ENCODE assay signal across 1 cellular context in the genomic region with DNA sequence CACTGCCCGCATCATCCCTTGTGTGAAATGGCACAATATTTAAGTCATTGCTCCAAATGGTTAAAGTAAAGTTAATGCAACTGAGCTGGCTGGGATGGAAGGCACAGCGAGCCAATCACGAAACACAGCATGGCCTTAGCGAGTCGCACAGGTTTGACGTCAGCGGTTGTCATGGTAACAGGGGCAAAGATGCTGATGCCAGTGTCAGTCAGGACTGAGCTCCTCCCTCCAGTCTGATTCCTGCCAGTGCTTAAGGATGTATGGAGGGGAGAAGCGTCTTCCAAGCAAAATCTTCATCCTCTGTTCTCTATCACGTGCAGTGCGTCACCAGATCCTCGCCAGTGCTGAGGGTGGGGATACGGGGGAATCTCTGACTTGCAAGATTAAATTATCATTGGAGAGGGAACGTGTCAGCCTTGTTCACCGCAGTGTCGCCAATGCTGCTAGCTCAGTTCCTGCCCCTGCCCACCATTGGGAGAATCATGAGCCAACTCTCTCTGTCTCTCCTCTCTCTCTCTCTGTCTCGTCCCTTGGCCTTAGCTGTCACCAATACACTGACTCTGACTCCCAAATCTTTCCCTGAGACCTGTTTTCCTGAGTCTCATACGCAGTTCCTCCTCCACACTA.
TF ChIP-seq lines count a peak whose summit lies in the region.

No MANE protein-coding gene starts in this region.

TF ChIP-seq in H1, 55 proteins besides CTCF, POLR2A, EP300 and RAD21:
- TF ChIP-seq TAF7 (optimal IDR thresholded peaks at IDR 0.05; ENCODE audit: borderline replicate concordance, low read depth, low read length) (no peak), SUZ12 (IDR thresholded peaks at IDR 0.05; ENCODE audit: low read length) (no peak), CHD2 (IDR thresholded peaks at IDR 0.05; ENCODE audit: low read length) (peak; percentile 81), SP4 (IDR thresholded peaks at IDR 0.05; ENCODE audit: low read length) (0 out of 2 replicates have a peak, but pooled peaks have one; percentile 32), TAF1 (IDR thresholded peaks at IDR 0.05; ENCODE audit: low read depth, low read length) (0 out of 2 replicates have a peak, but pooled peaks have one; percentile 34), YY1 (IDR thresholded peaks at IDR 0.05; ENCODE audit: low read depth, low read length) (no peak), SIN3A (conservative IDR thresholded peaks at IDR 0.05 in 1 of 2, IDR thresholded peaks at IDR 0.05 in 1 of 2; ENCODE audit: low read depth in 1 of 2, low read length in 2 of 2) (0 out of 4 replicates have a peak, but pooled peaks of 1 of the 2 experiments have one; percentile 25), SRF (IDR thresholded peaks at IDR 0.05; ENCODE audit: low read depth, low read length) (peak; percentile 55), SP1 (IDR thresholded peaks at IDR 0.05; ENCODE audit: low read depth, low read length) (peak; percentile 92), CEBPB (IDR thresholded peaks at IDR 0.05; ENCODE audit: low read depth, low read length) (no peak), CREB1 (IDR thresholded peaks at IDR 0.05) (peak; percentile 98), PHF8 (conservative IDR thresholded peaks at IDR 0.05; ENCODE audit: low read depth, low read length) (no peak), RFX5 (IDR thresholded peaks at IDR 0.05; ENCODE audit: borderline replicate concordance, low read depth, low read length) (peak; percentile 96), POLR2AphosphoS5 (IDR thresholded peaks at IDR 0.05; ENCODE audit: low read depth, low read length) (peak; percentile 58), ASH2L (IDR thresholded peaks at IDR 0.05; ENCODE audit: low read length) (no peak), GTF2F1 (IDR thresholded peaks at IDR 0.05; ENCODE audit: borderline replicate concordance, low read depth, low read length) (no peak), KDM4A (IDR thresholded peaks at IDR 0.05; ENCODE audit: low read depth, low read length, severe bottlenecking) (peak; percentile 67), HDAC2 (IDR thresholded peaks at IDR 0.05; ENCODE audit: borderline replicate concordance in 1 of 2, low read depth in 2 of 2, low read length in 2 of 2) (no peak), CBX8 (IDR thresholded peaks at IDR 0.05; ENCODE audit: borderline replicate concordance, low read depth, low read length) (no peak)
- TF ChIP-seq, protein P1, sequence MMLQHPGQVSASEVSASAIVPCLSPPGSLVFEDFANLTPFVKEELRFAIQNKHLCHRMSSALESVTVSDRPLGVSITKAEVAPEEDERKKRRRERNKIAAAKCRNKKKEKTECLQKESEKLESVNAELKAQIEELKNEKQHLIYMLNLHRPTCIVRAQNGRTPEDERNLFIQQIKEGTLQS (IDR thresholded peaks at IDR 0.05; ENCODE audit: insufficient read depth, low read depth, low read length): 0 out of 2 replicates have a peak, but pooled peaks have one; percentile 31
- TF ChIP-seq, protein P2, sequence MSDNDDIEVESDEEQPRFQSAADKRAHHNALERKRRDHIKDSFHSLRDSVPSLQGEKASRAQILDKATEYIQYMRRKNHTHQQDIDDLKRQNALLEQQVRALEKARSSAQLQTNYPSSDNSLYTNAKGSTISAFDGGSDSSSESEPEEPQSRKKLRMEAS (IDR thresholded peaks at IDR 0.05): peak; percentile 62
